ENCODE assay signal across 1 cellular context in the genomic region with DNA sequence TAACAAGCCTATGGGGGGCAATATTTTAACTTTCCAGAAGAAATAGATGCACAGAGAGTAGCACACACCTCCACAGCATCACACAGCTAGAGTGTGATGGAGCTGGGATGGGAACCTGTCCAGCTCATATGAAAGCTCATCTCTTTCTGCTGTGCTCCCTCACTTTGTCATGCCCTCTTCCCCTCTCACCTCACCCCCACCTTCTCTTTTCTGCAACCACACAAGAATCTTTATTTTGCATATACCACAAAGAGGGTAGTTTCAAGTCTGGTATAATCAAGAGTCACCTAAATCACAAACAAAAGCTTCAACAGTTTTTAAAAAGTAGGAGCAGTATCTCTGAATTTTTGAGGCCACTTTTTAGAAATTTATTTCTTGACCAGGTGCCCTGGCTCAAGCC.
TF ChIP-seq lines count a peak whose summit lies in the region.

No MANE protein-coding gene starts in this region.

TF ChIP-seq in GM12878, 131 proteins besides CTCF, POLR2A, EP300 and RAD21 (continued from another document):
- TF ChIP-seq, protein P1, sequence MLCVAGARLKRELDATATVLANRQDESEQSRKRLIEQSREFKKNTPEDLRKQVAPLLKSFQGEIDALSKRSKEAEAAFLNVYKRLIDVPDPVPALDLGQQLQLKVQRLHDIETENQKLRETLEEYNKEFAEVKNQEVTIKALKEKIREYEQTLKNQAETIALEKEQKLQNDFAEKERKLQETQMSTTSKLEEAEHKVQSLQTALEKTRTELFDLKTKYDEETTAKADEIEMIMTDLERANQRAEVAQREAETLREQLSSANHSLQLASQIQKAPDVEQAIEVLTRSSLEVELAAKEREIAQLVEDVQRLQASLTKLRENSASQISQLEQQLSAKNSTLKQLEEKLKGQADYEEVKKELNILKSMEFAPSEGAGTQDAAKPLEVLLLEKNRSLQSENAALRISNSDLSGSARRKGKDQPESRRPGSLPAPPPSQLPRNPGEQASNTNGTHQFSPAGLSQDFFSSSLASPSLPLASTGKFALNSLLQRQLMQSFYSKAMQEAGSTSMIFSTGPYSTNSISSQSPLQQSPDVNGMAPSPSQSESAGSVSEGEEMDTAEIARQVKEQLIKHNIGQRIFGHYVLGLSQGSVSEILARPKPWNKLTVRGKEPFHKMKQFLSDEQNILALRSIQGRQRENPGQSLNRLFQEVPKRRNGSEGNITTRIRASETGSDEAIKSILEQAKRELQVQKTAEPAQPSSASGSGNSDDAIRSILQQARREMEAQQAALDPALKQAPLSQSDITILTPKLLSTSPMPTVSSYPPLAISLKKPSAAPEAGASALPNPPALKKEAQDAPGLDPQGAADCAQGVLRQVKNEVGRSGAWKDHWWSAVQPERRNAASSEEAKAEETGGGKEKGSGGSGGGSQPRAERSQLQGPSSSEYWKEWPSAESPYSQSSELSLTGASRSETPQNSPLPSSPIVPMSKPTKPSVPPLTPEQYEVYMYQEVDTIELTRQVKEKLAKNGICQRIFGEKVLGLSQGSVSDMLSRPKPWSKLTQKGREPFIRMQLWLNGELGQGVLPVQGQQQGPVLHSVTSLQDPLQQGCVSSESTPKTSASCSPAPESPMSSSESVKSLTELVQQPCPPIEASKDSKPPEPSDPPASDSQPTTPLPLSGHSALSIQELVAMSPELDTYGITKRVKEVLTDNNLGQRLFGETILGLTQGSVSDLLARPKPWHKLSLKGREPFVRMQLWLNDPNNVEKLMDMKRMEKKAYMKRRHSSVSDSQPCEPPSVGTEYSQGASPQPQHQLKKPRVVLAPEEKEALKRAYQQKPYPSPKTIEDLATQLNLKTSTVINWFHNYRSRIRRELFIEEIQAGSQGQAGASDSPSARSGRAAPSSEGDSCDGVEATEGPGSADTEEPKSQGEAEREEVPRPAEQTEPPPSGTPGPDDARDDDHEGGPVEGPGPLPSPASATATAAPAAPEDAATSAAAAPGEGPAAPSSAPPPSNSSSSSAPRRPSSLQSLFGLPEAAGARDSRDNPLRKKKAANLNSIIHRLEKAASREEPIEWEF (IDR thresholded peaks at IDR 0.05; ENCODE audit: insufficient replicate concordance, low read depth, low read length), result no peak
- TF ChIP-seq, protein P2, sequence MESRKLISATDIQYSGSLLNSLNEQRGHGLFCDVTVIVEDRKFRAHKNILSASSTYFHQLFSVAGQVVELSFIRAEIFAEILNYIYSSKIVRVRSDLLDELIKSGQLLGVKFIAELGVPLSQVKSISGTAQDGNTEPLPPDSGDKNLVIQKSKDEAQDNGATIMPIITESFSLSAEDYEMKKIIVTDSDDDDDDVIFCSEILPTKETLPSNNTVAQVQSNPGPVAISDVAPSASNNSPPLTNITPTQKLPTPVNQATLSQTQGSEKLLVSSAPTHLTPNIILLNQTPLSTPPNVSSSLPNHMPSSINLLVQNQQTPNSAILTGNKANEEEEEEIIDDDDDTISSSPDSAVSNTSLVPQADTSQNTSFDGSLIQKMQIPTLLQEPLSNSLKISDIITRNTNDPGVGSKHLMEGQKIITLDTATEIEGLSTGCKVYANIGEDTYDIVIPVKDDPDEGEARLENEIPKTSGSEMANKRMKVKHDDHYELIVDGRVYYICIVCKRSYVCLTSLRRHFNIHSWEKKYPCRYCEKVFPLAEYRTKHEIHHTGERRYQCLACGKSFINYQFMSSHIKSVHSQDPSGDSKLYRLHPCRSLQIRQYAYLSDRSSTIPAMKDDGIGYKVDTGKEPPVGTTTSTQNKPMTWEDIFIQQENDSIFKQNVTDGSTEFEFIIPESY (IDR thresholded peaks at IDR 0.05), result no peak
